ENCODE assay signal across 8 cellular contexts in the genomic region with DNA sequence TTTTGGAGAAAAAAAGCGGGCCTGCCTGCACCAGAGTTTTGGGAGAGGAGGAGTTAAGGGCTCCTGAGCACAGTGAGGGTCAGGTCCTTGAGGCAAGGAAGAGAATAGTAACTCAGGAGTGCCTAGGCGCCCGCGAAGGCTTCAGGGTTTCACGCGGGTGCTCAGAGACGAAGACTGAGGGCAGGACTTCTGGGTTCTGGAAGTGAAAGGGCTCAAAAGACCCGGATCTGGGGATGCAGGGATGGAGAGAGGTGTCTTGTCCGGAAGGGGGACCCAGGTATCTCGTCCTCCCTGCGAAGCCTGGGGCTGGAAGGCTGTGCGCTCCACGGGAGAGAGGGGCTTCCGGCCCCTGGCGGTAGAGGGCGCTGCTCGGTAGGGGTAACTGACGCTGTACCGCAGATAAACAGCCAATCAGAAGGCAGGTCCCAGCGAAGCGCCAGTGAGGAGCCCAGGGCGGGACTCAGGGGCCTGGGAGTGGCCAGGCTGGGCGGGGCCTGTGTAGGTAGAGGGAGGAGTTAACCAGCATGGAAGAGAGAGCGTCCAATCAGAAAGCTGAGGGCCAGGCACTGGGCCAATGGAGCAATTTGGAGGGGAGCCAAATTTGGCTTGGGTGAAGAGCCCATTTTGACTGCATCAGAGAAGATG. TPM values are rescaled to one million over a fixed set of nuclear protein-coding genes. Genes with fewer than 3 reads are reported as not detected.
A peak's percentile ranks its signal among the peaks of the same experiment; 100 is the strongest.
DNase-seq lines count a peak whose midpoint lies in the region; ATAC-seq, FAIRE-seq and TF ChIP-seq lines count a peak whose summit lies in the region.

No MANE protein-coding gene starts in this region.

- no peaks in the 10 kb centered on the region for H3K79me2 ChIP-seq in DOHH2 (ENCODE audit: control insufficient read depth, low read length)

- POLR2A ChIA-PET in MCF 10A (lab: Yijun Ruan, JAX): no interaction called here

- peak overlapping the region; percentile 91 for H3K4me3 Mint-ChIP-seq in MCF 10A (ENCODE audit: unreplicated experiment)

- ATAC-seq in HG02852 (IDR thresholded peaks at IDR 0.05; ENCODE audit: unreplicated experiment): no peak

- peaks cover 5% of the 10 kb centered on the region for H3K36me3 Mint-ChIP-seq in MCF 10A (ENCODE audit: insufficient read depth, unreplicated experiment)

- no peaks in the 10 kb centered on the region for H3K9me3 Mint-ChIP-seq in MCF 10A (ENCODE audit: unreplicated experiment)

- BruUV-seq in MCF 10A (replicated peaks; lab: Mats Ljungman, UMichigan): no TSS peak

- FAIRE-seq in HTR-8/SVneo (lab: Jason Lieb, UNC): peak; percentile 31

- H3K36me3 ChIP-seq in DOHH2 (ENCODE audit: control insufficient read depth, low read length) (no peaks in the 10 kb centered on the region), iPS-18a (ENCODE audit: control insufficient read depth, low read depth, low read length) (no peaks in the 10 kb centered on the region), skeletal muscle satellite cell (ENCODE audit: insufficient read depth, low read length) (peaks cover 41% of the 10 kb centered on the region)

- H3K4me1 Mint-ChIP-seq in MCF 10A (ENCODE audit: insufficient read depth, unreplicated experiment): peaks cover 22% of the 10 kb centered on the region

- intact Hi-C loops in MCF 10A (cut with micrococcal nuclease): no loop called here

- peak overlapping the region; percentile 89 for H3K27ac Mint-ChIP-seq in MCF 10A (ENCODE audit: low read depth, unreplicated experiment)

- peaks cover 5% of the 10 kb centered on the region for H3K27me3 ChIP-seq in DOHH2 (ENCODE audit: control insufficient read depth, low read length)
- H3K27me3 ChIP-seq in iPS-18a (ENCODE audit: control insufficient read depth, insufficient read depth, low read length): peaks cover 30% of the 10 kb centered on the region
- no peaks in the 10 kb centered on the region for H3K27me3 ChIP-seq in skeletal muscle satellite cell (ENCODE audit: control insufficient read depth, insufficient read depth, low read length)

- no peaks in the 10 kb centered on the region for H3K9me3 ChIP-seq in DOHH2 (ENCODE audit: control insufficient read depth, insufficient read depth, low read length)
- H3K9me3 ChIP-seq in iPS-18a (ENCODE audit: control insufficient read depth, low read depth, low read length): no peaks in the 10 kb centered on the region
- no peaks in the 10 kb centered on the region for H3K9me3 ChIP-seq in skeletal muscle satellite cell (replicated peaks; ENCODE audit: low read length)

- H4K20me1 ChIP-seq in DOHH2 (ENCODE audit: control insufficient read depth, insufficient read depth, low read depth, low read length): no peaks in the 10 kb centered on the region

- CTCF ChIA-PET in MCF 10A (lab: Yijun Ruan, JAX): interaction anchor here (1.1 to 3.5 kb wide), 2 partner anchors 12 to 34 kb away, joined by 5 to 14 read pairs; no protein-coding TSS in a partner anchor

- H3K27ac ChIP-seq in DOHH2 (ENCODE audit: low read depth, low read length): no peak overlapping the region
- no peak overlapping the region for H3K27ac ChIP-seq in iPS-18a (ENCODE audit: low read length)

- H3K4me3 ChIP-seq in DOHH2 (ENCODE audit: low read length) (no peak overlapping the region), iPS-18a (ENCODE audit: low read length) (peak overlapping the region; percentile 60), skeletal muscle satellite cell (ENCODE audit: low read length) (peak overlapping the region; percentile 84)

- no peaks in the 10 kb centered on the region for H3K9me2 ChIP-seq in DOHH2 (replicated peaks; ENCODE audit: control insufficient read depth, low read length)

- TF ChIP-seq CTCF in DOHH2 (IDR thresholded peaks at IDR 0.05; ENCODE audit: low read depth, low read length, poor library complexity, severe bottlenecking): peak; percentile 11
- peak; percentile 56 for TF ChIP-seq CTCF in MCF 10A (IDR thresholded peaks at IDR 0.05; ENCODE audit: unreplicated experiment)

- H3F3A ChIP-seq in DOHH2 (ENCODE audit: control insufficient read depth, insufficient read depth): no peaks in the 10 kb centered on the region

- H3K9ac ChIP-seq in iPS-18a (ENCODE audit: low read length) (peak overlapping the region; percentile 20), skeletal muscle satellite cell (ENCODE audit: low read depth, low read length) (peak overlapping the region; percentile 97)

- H3K4me2 ChIP-seq in DOHH2 (ENCODE audit: low read length) (no peak overlapping the region), skeletal muscle satellite cell (ENCODE audit: low read length) (peak overlapping the region; percentile 97)

- H3K4me1 ChIP-seq in DOHH2 (ENCODE audit: control insufficient read depth, low read length): peaks cover 11% of the 10 kb centered on the region
- H3K4me1 ChIP-seq in iPS-18a (ENCODE audit: control insufficient read depth, low read depth, low read length): peaks cover 4% of the 10 kb centered on the region
- peaks cover 16% of the 10 kb centered on the region for H3K4me1 ChIP-seq in skeletal muscle satellite cell (ENCODE audit: control insufficient read depth, insufficient read depth, low read length)

- H3K27me3 Mint-ChIP-seq in MCF 10A (ENCODE audit: insufficient read depth, unreplicated experiment): no peaks in the 10 kb centered on the region

- peak; percentile 89 for DNase-seq in HTR-8/SVneo (ENCODE audit: insufficient read length, low spot score)
- peak; percentile 84 for DNase-seq in RPMI7951 (ENCODE audit: low read depth)
- peak; percentile 88 for DNase-seq in MCF 10A (ENCODE audit: unreplicated experiment)
- DNase-seq in inferior parietal cortex (ENCODE audit: extremely low spot score): no peak

RNA-seq across cellular contexts. Expression of gene TGFB1I1, which starts 0.7 kb away (rescaled TPM):
- 27.5 and 37.7 TPM in 2 replicates for total RNA-seq in RPMI7951 (2014; rRNA removed; shearing (Covaris generic))
- total RNA-seq in MCF 10A (2022): 14.2 and 14.7 TPM in 2 replicates
- 24.3 and 34.5 TPM in 2 replicates for total RNA-seq in skeletal muscle satellite cell (2012; rRNA removed)

RNA-seq across cellular contexts. Expression of gene SLC5A2, which starts 10.2 kb away (rescaled TPM):
- 0.10 TPM in 1 of 2 replicates, not detected in the other for total RNA-seq in RPMI7951 (2014; rRNA removed; shearing (Covaris generic))
- not detected in 2 replicates for total RNA-seq in MCF 10A (2022)
- total RNA-seq in skeletal muscle satellite cell (2012; rRNA removed): not detected in 2 replicates

RNA-seq across cellular contexts. Expression of gene ARMC5, which starts 13.4 kb away (rescaled TPM):
- total RNA-seq in RPMI7951 (2014; rRNA removed; shearing (Covaris generic)): 4.6 and 4.9 TPM in 2 replicates
- 8.1 and 10.1 TPM in 2 replicates for total RNA-seq in MCF 10A (2022)
- 8.9 and 10.7 TPM in 2 replicates for total RNA-seq in skeletal muscle satellite cell (2012; rRNA removed)

RNA-seq across cellular contexts. Expression of gene ZNF843, which starts 30.1 kb away (rescaled TPM):
- total RNA-seq in RPMI7951 (2014; rRNA removed; shearing (Covaris generic)): 0.20 TPM in 1 of 2 replicates, not detected in the other
- 0.19 and 0.29 TPM in 2 replicates for total RNA-seq in MCF 10A (2022)
- 0.51 and 0.66 TPM in 2 replicates for total RNA-seq in skeletal muscle satellite cell (2012; rRNA removed)

RNA-seq across cellular contexts. Expression of gene RUSF1, which starts 35.5 kb away (rescaled TPM):
- total RNA-seq in RPMI7951 (2014; rRNA removed; shearing (Covaris generic)): 24.9 and 29.6 TPM in 2 replicates
- 72.0 and 88.8 TPM in 2 replicates for total RNA-seq in MCF 10A (2022)
- total RNA-seq in skeletal muscle satellite cell (2012; rRNA removed): 43.2 and 54.2 TPM in 2 replicates
